In genomic region chr17:20588744-20589453, GRCh38 we compare ENCODE assay signal across 17 cellular contexts. TPM values are rescaled to one million over a fixed set of nuclear protein-coding genes. Genes with fewer than 3 reads are reported as not detected.
DNase-seq lines count a peak whose midpoint lies in the region; ATAC-seq and TF ChIP-seq lines count a peak whose summit lies in the region.
"Not testable (repeated sequence)": the region's sequence is repeated elsewhere in the genome, so short reads cannot be mapped to it uniquely, and the experiment has no call there.
"Had no signal": no experiment of that assay in that cellular context is flagged by ENCODE, and none has a peak within 500 bp of the region (broad histone marks: within the 10 kb centered on the region; RNA-seq: fewer than 3 reads in every experiment).

No MANE protein-coding gene starts in this region.

- not testable (repeated sequence) for H3K27me3 Mint-ChIP-seq in natural killer cell (ENCODE audit: low read depth in 2 of 2)

- not testable (repeated sequence) for H3K27ac Mint-ChIP-seq in natural killer cell

- TF ChIP-seq CTCF in dorsolateral prefrontal cortex (IDR thresholded peaks at IDR 0.05 in 54 of 56, conservative IDR thresholded peaks at IDR 0.05 in 2 of 56; ENCODE audit: low read depth in 1 of 56, partially characterized antibody in 56 of 56); natural killer cell (IDR thresholded peaks at IDR 0.05); sigmoid colon (IDR thresholded peaks at IDR 0.05): not testable (repeated sequence)

- not testable (repeated sequence) for TF ChIP-seq EP300 in sigmoid colon (IDR thresholded peaks at IDR 0.05)

- WGBS in sigmoid colon, 2 donors = 15 to 17% methylated on average over 68 to 69 of the region's 69 CpGs

- not testable (repeated sequence) for H3K79me2 ChIP-seq in ACC112 (ENCODE audit: control insufficient read depth, insufficient read depth, low read length, unreplicated experiment)

- H3K4me3 Mint-ChIP-seq in natural killer cell = peak overlapping the region; percentile 58

- TF ChIP-seq POLR2A in sigmoid colon (IDR thresholded peaks at IDR 0.05) = not testable (repeated sequence)

- not testable (repeated sequence) for H3K4me1 Mint-ChIP-seq in natural killer cell

- not testable (repeated sequence) for H3K27me3 ChIP-seq in ACC112 (ENCODE audit: insufficient read depth, low read length); H7 (ENCODE audit: control insufficient read depth, insufficient read depth, low read length)
- H3K27me3 ChIP-seq in dorsolateral prefrontal cortex (peaks cover 0 to 19% (median 4%) of the 10 kb centered on the region in 45 donors), sigmoid colon (peaks cover 0 to 24% (median 8%) of the 10 kb centered on the region in 3 donors)

- H3K36me3 Mint-ChIP-seq in natural killer cell = not testable (repeated sequence)

- not testable (repeated sequence) for H3K27ac ChIP-seq in ACC112 (ENCODE audit: low read depth, low read length); sigmoid colon
- H3K27ac ChIP-seq in dorsolateral prefrontal cortex = peak overlapping the region in 1 of 59 donors; percentile 68

- not testable (repeated sequence) for H3K36me3 ChIP-seq in ACC112 (ENCODE audit: insufficient read depth, low read length); H7 (replicated peaks; ENCODE audit: control insufficient read depth, insufficient read depth, low read length); sigmoid colon

- H2AFZ ChIP-seq in ACC112 (ENCODE audit: low read length, unreplicated experiment) = not testable (repeated sequence)

- peak; percentile 26 for ATAC-seq in Right ventricle myocardium inferior
- ATAC-seq in natural killer cell = not testable (repeated sequence)

- H3K9me3 Mint-ChIP-seq in natural killer cell = not testable (repeated sequence)

- 0 out of 2 replicates have a peak overlapping the region, but pooled peaks have one; percentile 33 for H3K4me3 ChIP-seq in ACC112 (ENCODE audit: low read depth, low read length)
- H3K4me3 ChIP-seq in H7 (ENCODE audit: insufficient read depth, low read depth, low read length) = peak overlapping the region; percentile 36
- peak overlapping the region in 34 of 59 donors; percentile 1 to 56 (median 32) for H3K4me3 ChIP-seq in dorsolateral prefrontal cortex
- H3K4me3 ChIP-seq in sigmoid colon = peak overlapping the region in 3 of 4 donors; percentile 25 to 34 (median 34)

- not testable (repeated sequence) for H3K9me3 ChIP-seq in sigmoid colon

- not testable (repeated sequence) for H3K4me1 ChIP-seq in ACC112 (ENCODE audit: control insufficient read depth, insufficient read depth, low read length, unreplicated experiment); sigmoid colon

- intact Hi-C loops in dorsolateral prefrontal cortex (cut with DNase I); Right ventricle myocardium inferior (cut with DNase I); natural killer cell (cut with micrococcal nuclease); sigmoid colon (cut with DNase I): not testable (repeated sequence)

- DNase-seq in H7 = peak; percentile 81
- peak; percentile 3 for DNase-seq in SW480 (ENCODE audit: low spot score)
- DNase-seq in dorsolateral prefrontal cortex; Right ventricle myocardium inferior (ENCODE audit: missing footprints); natural killer cell; sigmoid colon: not testable (repeated sequence)
- DNase-seq in iPS-NIHi11 (ENCODE audit: low spot score) = peak; percentile 72

RNA-seq across cellular contexts. Expression of gene CDRT15L2, which starts 9.4 kb away (rescaled TPM):
- total RNA-seq in H7 (2014; rRNA removed; shearing (Covaris generic)) = not detected in 2 replicates
- total RNA-seq in dorsolateral prefrontal cortex (under 1 TPM in 2 of 120 experiments, not detected in 118; 0.39 to 0.45 TPM), Right ventricle myocardium inferior (not detected), natural killer cell (not detected), sigmoid colon (not detected)
- not detected for polyA plus RNA-seq in sigmoid colon
- total RNA-seq: GM12878, K562, mesenteric fat pad, PC-3, sciatic nerve, SJCRH30, T-helper 17 cell, thyroid gland had no signal
- polyA plus RNA-seq: adipose tissue, GM12878, K562 had no signal
